8 cellular contexts compared by ENCODE assay signal in the genomic region with DNA sequence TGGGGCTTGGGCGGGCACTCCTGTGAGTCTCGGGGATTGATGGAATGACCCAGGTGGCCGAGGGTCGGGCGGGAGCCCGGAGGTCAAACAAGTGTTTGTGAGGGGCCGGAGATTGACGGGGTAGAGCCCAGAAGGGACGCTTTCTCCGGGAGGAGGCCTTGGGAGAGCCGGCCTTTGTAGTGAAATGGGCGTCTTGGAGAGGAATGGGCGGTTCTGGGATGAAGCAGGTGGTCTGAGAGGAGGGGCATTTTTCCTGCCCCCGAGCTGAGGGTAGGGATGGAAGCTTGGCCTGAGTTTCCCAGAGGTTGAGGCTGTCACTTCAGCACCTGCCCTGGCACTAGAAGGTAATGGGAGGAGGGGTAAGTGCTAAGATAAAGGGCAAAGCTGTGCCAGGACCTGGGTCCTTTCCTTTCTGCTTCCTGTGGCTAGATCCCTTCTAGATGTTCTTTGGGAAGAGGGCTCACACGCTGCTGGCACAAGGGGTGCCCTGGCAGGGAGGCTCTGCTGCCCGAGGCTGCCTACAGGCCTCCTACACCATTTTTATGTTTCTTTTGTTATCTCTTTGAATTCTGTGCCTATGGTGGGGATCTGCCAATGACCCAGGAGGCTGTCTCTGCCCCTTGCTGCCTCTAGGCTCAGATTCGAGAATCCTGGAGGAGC. TPM values are rescaled to one million over a fixed set of nuclear protein-coding genes. Genes with fewer than 3 reads are reported as not detected.
DNase-seq lines count a peak whose midpoint lies in the region; ATAC-seq and TF ChIP-seq lines count a peak whose summit lies in the region.

No MANE protein-coding gene starts in this region.

- no peak overlapping the region for H3K18ac ChIP-seq in trophoblast cell (ENCODE audit: low read length)

- ATAC-seq in PC-3: no peak
- ATAC-seq in GM18498 (IDR thresholded peaks at IDR 0.05; ENCODE audit: unreplicated experiment): no peak

- peaks cover 17% of the 10 kb centered on the region for H3K27me3 ChIP-seq in CD8-positive, alpha-beta memory T cell (ENCODE audit: insufficient read depth, low read length, poor library complexity, severe bottlenecking)
- H3K27me3 ChIP-seq in PC-3 (ENCODE audit: low read length) (peaks cover 7% of the 10 kb centered on the region; the same call in 1 of the 2 replicates), esophagus squamous epithelium (peaks cover 0 to 54% (median 0%) of the 10 kb centered on the region in 4 donors), trophoblast cell (ENCODE audit: insufficient read depth, low read length) (peaks cover 36% of the 10 kb centered on the region)

- H3K4ac ChIP-seq in trophoblast cell (ENCODE audit: low read depth, low read length): no peak overlapping the region

- H3K27ac Mint-ChIP-seq in CD8-positive, alpha-beta memory T cell: peak overlapping the region in 1 of 8 donors; percentile 45

- H3K9me3 Mint-ChIP-seq in CD8-positive, alpha-beta memory T cell: no peaks in the 10 kb centered on the region

- no peaks in the 10 kb centered on the region for H3F3A ChIP-seq in PC-3 (ENCODE audit: low read length, unreplicated experiment)

- no peak for TF ChIP-seq POLR2A in esophagus squamous epithelium (IDR thresholded peaks at IDR 0.05)

- peaks cover 0 to 13% (median 12%) of the 10 kb centered on the region in 3 donors for H3K4me1 Mint-ChIP-seq in CD8-positive, alpha-beta memory T cell

- H3K4me2 ChIP-seq in PC-3 (ENCODE audit: low read length): peak overlapping the region; percentile 73; the same call in 1 of the 2 replicates
- peak overlapping the region; percentile 97 for H3K4me2 ChIP-seq in trophoblast cell (ENCODE audit: low read length)

- no peaks in the 10 kb centered on the region for H3K79me2 ChIP-seq in PC-3 (ENCODE audit: low read length)
- H3K79me2 ChIP-seq in trophoblast cell (ENCODE audit: control insufficient read depth, insufficient read depth, low read length, poor library complexity): no peaks in the 10 kb centered on the region

- no peaks in the 10 kb centered on the region for H3K79me1 ChIP-seq in trophoblast cell (ENCODE audit: low read length)

- no peak overlapping the region for H2AK5ac ChIP-seq in trophoblast cell (ENCODE audit: low read length)

- H3K4me3 ChIP-seq in CD8-positive, alpha-beta memory T cell (ENCODE audit: low read length): no peak overlapping the region
- H3K4me3 ChIP-seq in PC-3 (ENCODE audit: low read length) (0 out of 2 replicates have a peak overlapping the region, but pooled peaks have one; percentile 48), esophagus squamous epithelium (peak overlapping the region; percentile 40 to 74 (median 53)), trophoblast cell (ENCODE audit: low read depth, low read length) (peak overlapping the region; percentile 55)

- no peaks in the 10 kb centered on the region for H3K4me1 ChIP-seq in CD8-positive, alpha-beta memory T cell (ENCODE audit: insufficient read depth, low read length)
- H3K4me1 ChIP-seq in PC-3 (ENCODE audit: insufficient read depth, low read length) (no peaks in the 10 kb centered on the region), esophagus squamous epithelium (peaks cover 9 to 34% (median 9%) of the 10 kb centered on the region in 3 donors), trophoblast cell (ENCODE audit: control insufficient read depth in 1 of 2, insufficient read depth in 2 of 2, low read length in 2 of 2) (peaks cover 0 to 9% of the 10 kb centered on the region in 2 experiments)

- H3K9me2 ChIP-seq in PC-3 (replicated peaks; ENCODE audit: low read length): no peaks in the 10 kb centered on the region

- peaks cover 37 to 40% of the 10 kb centered on the region in 2 donors for H3K27me3 Mint-ChIP-seq in CD8-positive, alpha-beta memory T cell

- H3K36me3 ChIP-seq in CD8-positive, alpha-beta memory T cell (ENCODE audit: insufficient read depth, low read length): no peaks in the 10 kb centered on the region
- H3K36me3 ChIP-seq in PC-3 (ENCODE audit: low read depth, low read length) (no peaks in the 10 kb centered on the region), esophagus squamous epithelium (no peaks in the 10 kb centered on the region), trophoblast cell (ENCODE audit: control insufficient read depth in 1 of 2, insufficient read depth in 2 of 2, low read length in 2 of 2) (no peaks in the 10 kb centered on the region)

- no peaks in the 10 kb centered on the region for H3K36me3 Mint-ChIP-seq in CD8-positive, alpha-beta memory T cell

- H4K8ac ChIP-seq in trophoblast cell (ENCODE audit: low read depth, low read length): no peak overlapping the region

- POLR2A ChIA-PET in CD8-positive, alpha-beta memory T cell (lab: Charles Lee): no interaction called here
- POLR2A ChIA-PET in PC-3 (lab: Charles Lee; ENCODE audit: unreplicated experiment): no interaction called here

- TF ChIP-seq CTCF in PC-3 (conservative IDR thresholded peaks at IDR 0.05; ENCODE audit: low read depth, low read length) (no peak), esophagus squamous epithelium (IDR thresholded peaks at IDR 0.05) (no peak)

- peak overlapping the region; percentile 50 to 88 (median 73) for H3K4me3 Mint-ChIP-seq in CD8-positive, alpha-beta memory T cell

- H4K91ac ChIP-seq in trophoblast cell (ENCODE audit: low read depth, low read length): no peak overlapping the region

- DNase-seq in CD8-positive, alpha-beta memory T cell: no peak
- no peak for DNase-seq in PC-3
- no peak for DNase-seq in esophagus squamous epithelium (lab: John Stamatoyannopoulos, UW)
- DNase-seq in trophoblast cell: no peak
- DNase-seq in glomerular visceral epithelial cell (ENCODE audit: extremely low spot score): no peak
- no peak for DNase-seq in NCI-H226
- DNase-seq in AG20443 (ENCODE audit: low spot score): no peak

- H2BK5ac ChIP-seq in trophoblast cell (ENCODE audit: low read depth, low read length, poor library complexity): no peak overlapping the region

- no peaks in the 10 kb centered on the region for H4K20me1 ChIP-seq in PC-3 (ENCODE audit: low read length)

- CTCF ChIA-PET in CD8-positive, alpha-beta memory T cell (lab: Charles Lee): interaction anchor here (1.1 to 2.1 kb wide), 2 partner anchors 10 to 17 kb away, joined by 3 to 10 read pairs; no protein-coding TSS in a partner anchor
- CTCF ChIA-PET in PC-3 (lab: Charles Lee): no interaction called here

- no peaks in the 10 kb centered on the region for H3K9me3 ChIP-seq in CD8-positive, alpha-beta memory T cell (ENCODE audit: low read length)
- no peaks in the 10 kb centered on the region for H3K9me3 ChIP-seq in PC-3 (ENCODE audit: low read length)
- H3K9me3 ChIP-seq in esophagus squamous epithelium: no peaks in the 10 kb centered on the region
- H3K9me3 ChIP-seq in trophoblast cell (ENCODE audit: insufficient read depth, low read depth, low read length): peaks cover 2% of the 10 kb centered on the region

- H2BK12ac ChIP-seq in trophoblast cell (ENCODE audit: low read length): no peak overlapping the region

- no peak overlapping the region for H3K23ac ChIP-seq in trophoblast cell (ENCODE audit: low read length)

- no peak overlapping the region for H3K9ac ChIP-seq in PC-3 (ENCODE audit: low read length)
- no peak overlapping the region for H3K9ac ChIP-seq in trophoblast cell (ENCODE audit: low read length)

- H3K14ac ChIP-seq in trophoblast cell (ENCODE audit: low read length): no peak overlapping the region

- H3K27ac ChIP-seq in CD8-positive, alpha-beta memory T cell (ENCODE audit: low read depth, low read length): no peak overlapping the region
- H3K27ac ChIP-seq in PC-3 (ENCODE audit: low read length) (no peak overlapping the region), esophagus squamous epithelium (no peak overlapping the region), trophoblast cell (ENCODE audit: low read depth, low read length) (no peak overlapping the region)

- no peak overlapping the region for H2AFZ ChIP-seq in PC-3 (ENCODE audit: low read length)
- H2AFZ ChIP-seq in trophoblast cell (ENCODE audit: insufficient read depth, low read length, poor library complexity): no peak overlapping the region

- H2BK120ac ChIP-seq in trophoblast cell (ENCODE audit: insufficient read depth, low read length, poor library complexity): no peak overlapping the region

- intact Hi-C loops in PC-3 (cut with micrococcal nuclease): no loop called here
- intact Hi-C loops in esophagus squamous epithelium (cut with DNase I): no loop called here

- no peak overlapping the region for H4K12ac ChIP-seq in trophoblast cell (ENCODE audit: low read depth, low read length)

- BruUV-seq in PC-3 (replicated peaks; lab: Mats Ljungman, UMichigan): no TSS peak

- 44 to 47% methylated on average over 7 to 12 of the region's 17 CpGs for WGBS in esophagus squamous epithelium, 2 donors
- no CpG with 5 or more reads among the region's 17 CpGs for WGBS in trophoblast cell (ENCODE audit: extremely low coverage, insufficient coverage, insufficient read length)

RNA-seq across cellular contexts. Expression of gene NDUFS5, which starts 56.1 kb away (rescaled TPM):
- total RNA-seq in CD8-positive, alpha-beta memory T cell: 100 to 1,000 TPM; 174 to 192 TPM
- polyA plus RNA-seq in CD8-positive, alpha-beta memory T cell: 594 TPM
- 760 and 864 TPM in 2 replicates for total RNA-seq in PC-3 (2014; rRNA removed)
- 100 to 1,000 TPM; 300 to 496 (median 418) TPM for total RNA-seq in esophagus squamous epithelium
- 502 and 551 TPM in 2 replicates for polyA plus RNA-seq in trophoblast cell (2013)
